9 cellular contexts compared by ENCODE assay signal in genomic region chr2:178644919-178645318, GRCh38.
"Had no signal": no experiment of that assay in that cellular context is flagged by ENCODE, and none has a peak within 500 bp of the region (broad histone marks: within the 10 kb centered on the region; RNA-seq: fewer than 3 reads in every experiment).

No MANE protein-coding gene starts in this region.

- H3K4me2 ChIP-seq: KMS-11 had no signal

- FAIRE-seq: H1, H54 had no signal

- H2AFZ ChIP-seq: GM23248 had no signal

- DNase-seq: GM23248, H9, HCEC 1CT, IMR-90, KBM-7 had no signal

- H3K27ac ChIP-seq: GM23248, HL-60, KMS-11 had no signal

- H3K4me3 ChIP-seq: GM23248 had no signal

- H3K9ac ChIP-seq: GM23248, KMS-11 had no signal
